ENCODE assay signal across 37 cellular contexts in genomic region chr17:59129814-59130213, GRCh38. TPM values are rescaled to one million over a fixed set of nuclear protein-coding genes. Genes with fewer than 3 reads are reported as not detected.
A peak's percentile ranks its signal among the peaks of the same experiment; 100 is the strongest.
DNase-seq lines count a peak whose midpoint lies in the region; ATAC-seq, FAIRE-seq and TF ChIP-seq lines count a peak whose summit lies in the region.
"Had no signal": no experiment of that assay in that cellular context is flagged by ENCODE, and none has a peak within 500 bp of the region (broad histone marks: within the 10 kb centered on the region; RNA-seq: fewer than 3 reads in every experiment).

No MANE protein-coding gene starts in this region.

- H3K27ac Mint-ChIP-seq in dendritic cell treated with granulocyte-macrophage colony-stimulating factor and Interleukin-4, amounts not matched to agents 40 ng/mL and 50 ng/mL, for 4 days = peak overlapping the region; percentile 40
- H3K27ac Mint-ChIP-seq: B cell; CD4-positive, alpha-beta T cell; CD4-positive, CD25-positive, alpha-beta regulatory T cell; CD8-positive, alpha-beta T cell had no signal

- TF ChIP-seq CTCF in HepG2 (CRISPR knock-in tag; IDR thresholded peaks at IDR 0.05) (no peak), right lobe of liver (IDR thresholded peaks at IDR 0.05) (no peak), HEK293 (tag by site-specific recombination; IDR thresholded peaks at IDR 0.05) (no peak), K562 (IDR thresholded peaks at IDR 0.05 in 2 of 3, conservative IDR thresholded peaks at IDR 0.05 in 1 of 3; ENCODE audit: insufficient read depth in 2 of 3, low read depth in 1 of 3, low read length in 3 of 3) (no peak)

- H3K79me2 ChIP-seq in HepG2 (ENCODE audit: insufficient read depth, low read length) (peaks cover 29% of the 10 kb centered on the region), K562 (ENCODE audit: control insufficient read depth, insufficient read depth, low read length) (peaks cover 48% of the 10 kb centered on the region)

- H3K27ac ChIP-seq in HepG2 (ENCODE audit: extremely low read length, insufficient read depth, low read length) (no peak overlapping the region), right lobe of liver (no peak overlapping the region), HEK293 (ENCODE audit: extremely low read depth, low read depth, low read length) (no peak overlapping the region), K562 (ENCODE audit: extremely low read depth, low read depth, low read length) (no peak overlapping the region)
- H3K27ac ChIP-seq: 22Rv1; A549; BLaER1; BLaER1 treated with 17β-estradiol and CSF1 and Interleukin-3, amounts not matched to agents 10 nM and 100 nM; C4-2B had no signal

- no peak for FAIRE-seq in HepG2 (lab: Jason Lieb, UNC)
- no peak for FAIRE-seq in K562 (lab: Jason Lieb, UNC)
- FAIRE-seq: A204.1, A549, D721Med had no signal

- POLR2A ChIA-PET in HepG2 (lab: Yijun Ruan, JAX) = no interaction called here
- POLR2A ChIA-PET in HEK293 (lab: Yijun Ruan, JAX) = interaction anchor here (1.1 kb wide), 1 partner anchor 21 kb away, joined by 3 read pairs; no protein-coding TSS in a partner anchor
- POLR2A ChIA-PET in K562 (lab: Yijun Ruan, JAX) = no interaction called here

- H3K4me2 ChIP-seq in HepG2 (ENCODE audit: low read depth, low read length) (no peak overlapping the region), K562 (ENCODE audit: insufficient read depth, low read length) (no peak overlapping the region)
- H3K4me2 ChIP-seq: A549; BLaER1; BLaER1 treated with 17β-estradiol and CSF1 and Interleukin-3, amounts not matched to agents 10 nM and 100 nM had no signal

- WGBS in HepG2 (ENCODE audit: low lambda C conversion rate) = over 99% methylated on average over 2 of the region's 2 CpGs
- 41% methylated on average over 2 of the region's 2 CpGs for WGBS in right lobe of liver (ENCODE audit: insufficient coverage, low coverage, low lambda C conversion rate, missing lambda C conversion rate)
- WGBS in K562 (ENCODE audit: insufficient coverage, low coverage, missing lambda C conversion rate) = 0% methylated on average over 1 of the region's 2 CpGs

- no peaks in the 10 kb centered on the region for H3K9me3 ChIP-seq in HepG2 (ENCODE audit: low read length)
- H3K9me3 ChIP-seq in right lobe of liver = no peaks in the 10 kb centered on the region
- H3K9me3 ChIP-seq in HEK293 (ENCODE audit: control insufficient read depth, insufficient read depth, low read depth, low read length) = no peaks in the 10 kb centered on the region
- 0 out of 2 replicates have a peak, but pooled peaks cover 1% of the 10 kb centered on the region for H3K9me3 ChIP-seq in K562 (replicated peaks; ENCODE audit: control insufficient read depth, insufficient read depth, low read depth, low read length)
- H3K9me3 ChIP-seq: A549; BE2C; BLaER1; BLaER1 treated with 17β-estradiol and CSF1 and Interleukin-3, amounts not matched to agents 10 nM and 100 nM; Caco-2 had no signal

- H3K9me1 ChIP-seq in K562 (ENCODE audit: control insufficient read depth, insufficient read depth, low read length) = no peaks in the 10 kb centered on the region

- no peak for TF ChIP-seq EP300 in HepG2 (IDR thresholded peaks at IDR 0.05; ENCODE audit: low read depth in 2 of 2, low read length in 2 of 2)
- no peak for TF ChIP-seq EP300 in HepG2 (CRISPR knock-in tag; IDR thresholded peaks at IDR 0.05; ENCODE audit: borderline replicate concordance)
- TF ChIP-seq EP300 in K562 (IDR thresholded peaks at IDR 0.05; ENCODE audit: low read length) = no peak

- in situ Hi-C loops in HepG2 (cut with HindIII; ENCODE audit: extremely low pct_ligation_motif_present, low pct_unique_long_range_greater_than_20kb) (no loop called here), K562 (cut with MboI) (no loop called here)

- no peaks in the 10 kb centered on the region for H3K4me1 Mint-ChIP-seq in dendritic cell treated with granulocyte-macrophage colony-stimulating factor and Interleukin-4, amounts not matched to agents 40 ng/mL and 50 ng/mL, for 4 days (ENCODE audit: low read depth)
- H3K4me1 Mint-ChIP-seq: CD14-positive monocyte had no signal

- H3K27me3 ChIP-seq in HepG2 (ENCODE audit: control insufficient read depth in 1 of 2, insufficient read depth in 2 of 2, low read length in 2 of 2) (no peaks in the 10 kb centered on the region), right lobe of liver (no peaks in the 10 kb centered on the region), K562 (ENCODE audit: control insufficient read depth in 2 of 2, insufficient read depth in 2 of 2, low read length in 2 of 2) (no peaks in the 10 kb centered on the region)
- H3K27me3 ChIP-seq: BE2C; BLaER1; BLaER1 treated with 17β-estradiol and CSF1 and Interleukin-3, amounts not matched to agents 10 nM and 100 nM had no signal

- DNase-seq in HepG2 (ENCODE audit: low spot score) = no peak
- no peak for DNase-seq in right lobe of liver
- DNase-seq in K562 (ENCODE audit: extremely low read depth in 1 of 4, low spot score in 3 of 4) = no peak
- DNase-seq in stimulated activated CD4-positive, alpha-beta T cell treated with anti-CD3 and anti-CD28 coated beads, Interleukin-12 subunit alpha, Interleukin-12 subunit beta, amount 100 ng/mL, for 4 hours = no peak
- no peak for DNase-seq in DMS 273 (lab: John Stamatoyannopoulos, UW; ENCODE audit: unreplicated experiment)
- DNase-seq: 8988T; ACHN; AML-193; BE2C; C1 segment of cervical spinal cord; Caco-2; Calu3; CD4-positive, alpha-beta memory T cell; CD4-positive, alpha-beta T cell; CD4-positive, CD25-positive, alpha-beta regulatory T cell; CD8-positive, alpha-beta memory T cell; CD8-positive, alpha-beta T cell; COR-L47; DMS 273 treated with DMSO at 0.1 percent for 48 hours; DMS153; DMS53; DMS79; DMS79 treated with DMSO at 0.1 percent for 48 hours; DND-41; EL had no signal

- ATAC-seq in HepG2 = no peak
- no peak for ATAC-seq in right lobe of liver
- ATAC-seq in K562 = no peak
- ATAC-seq in HG02840 (IDR thresholded peaks at IDR 0.05; ENCODE audit: low FRiP score, unreplicated experiment) = no peak
- ATAC-seq: A549; CD8-positive, alpha-beta T cell had no signal

- intact Hi-C loops in HepG2 (cut with micrococcal nuclease; ENCODE audit: unreplicated experiment) (no loop called here), right lobe of liver (cut with DNase I) (no loop called here), K562 (cut with micrococcal nuclease) (no loop called here)
- intact Hi-C loops in dendritic cell treated with granulocyte-macrophage colony-stimulating factor and Interleukin-4, amounts not matched to agents 40 ng/mL and 50 ng/mL, for 4 days (cut with micrococcal nuclease) = no loop called here

- H2AFZ ChIP-seq in HepG2 (ENCODE audit: low read length) (no peak overlapping the region), K562 (ENCODE audit: low read depth, low read length) (no peak overlapping the region)

- peaks cover 23% of the 10 kb centered on the region for H3K36me3 Mint-ChIP-seq in dendritic cell treated with granulocyte-macrophage colony-stimulating factor and Interleukin-4, amounts not matched to agents 40 ng/mL and 50 ng/mL, for 4 days (ENCODE audit: low read depth)

- H3K4me3 Mint-ChIP-seq in dendritic cell treated with granulocyte-macrophage colony-stimulating factor and Interleukin-4, amounts not matched to agents 40 ng/mL and 50 ng/mL, for 4 days = no peak overlapping the region
- H3K4me3 Mint-ChIP-seq: B cell; CD14-positive monocyte; CD4-positive, alpha-beta memory T cell; CD4-positive, alpha-beta T cell; CD4-positive, CD25-positive, alpha-beta regulatory T cell; CD8-positive, alpha-beta memory T cell; CD8-positive, alpha-beta T cell had no signal

- H3K36me3 ChIP-seq in HepG2 (replicated peaks in 1 of 2; ENCODE audit: control insufficient read depth in 1 of 2, insufficient read depth in 2 of 2, low read length in 2 of 2) = peaks cover 4 to 34% of the 10 kb centered on the region in 2 experiments; a peak in 4 of 5 replicates
- no peaks in the 10 kb centered on the region for H3K36me3 ChIP-seq in right lobe of liver
- H3K36me3 ChIP-seq in HEK293 (ENCODE audit: control insufficient read depth in 2 of 2, insufficient read depth in 1 of 2, low read length in 2 of 2) = peaks cover 31 to 52% of the 10 kb centered on the region in 2 experiments
- peaks cover 37% of the 10 kb centered on the region; the same call in 2 of the 3 replicates for H3K36me3 ChIP-seq in K562 (ENCODE audit: control insufficient read depth, insufficient read depth, low read length)

- TF ChIP-seq RAD21 in HepG2 (CRISPR knock-in tag; IDR thresholded peaks at IDR 0.05) (no peak), K562 (CRISPR knock-in tag; conservative IDR thresholded peaks at IDR 0.05 in 1 of 2, IDR thresholded peaks at IDR 0.05 in 1 of 2) (no peak)

- H3K4me1 ChIP-seq in HepG2 (ENCODE audit: insufficient read depth, low read length) (no peaks in the 10 kb centered on the region), right lobe of liver (no peaks in the 10 kb centered on the region), HEK293 (ENCODE audit: control insufficient read depth, insufficient read depth, low read length) (no peaks in the 10 kb centered on the region), K562 (replicated peaks in 1 of 2; ENCODE audit: control insufficient read depth in 2 of 2, insufficient read depth in 2 of 2, low read length in 2 of 2) (no peaks in the 10 kb centered on the region)
- H3K4me1 ChIP-seq: A549; BLaER1; BLaER1 treated with 17β-estradiol and CSF1 and Interleukin-3, amounts not matched to agents 10 nM and 100 nM; Caco-2 had no signal

- CTCF ChIA-PET in HepG2 (lab: Yijun Ruan, JAX; ENCODE audit: low intra/inter-chr PET ratio, low total read pairs) = interaction anchor here (0.6 kb wide), 1 partner anchor 17 kb away, joined by 3 read pairs; no protein-coding TSS in a partner anchor
- CTCF ChIA-PET in HEK293 (lab: Yijun Ruan, JAX) = no interaction called here
- CTCF ChIA-PET in K562 (lab: Yijun Ruan, JAX; ENCODE audit: low intra/inter-chr PET ratio) = no interaction called here

- no peaks in the 10 kb centered on the region for H3K27me3 Mint-ChIP-seq in dendritic cell treated with granulocyte-macrophage colony-stimulating factor and Interleukin-4, amounts not matched to agents 40 ng/mL and 50 ng/mL, for 4 days
- H3K27me3 Mint-ChIP-seq: B cell; CD4-positive, alpha-beta memory T cell; CD4-positive, alpha-beta T cell; CD4-positive, CD25-positive, alpha-beta regulatory T cell had no signal

- no peak for TF ChIP-seq POLR2A in HepG2 (IDR thresholded peaks at IDR 0.05; ENCODE audit: insufficient read depth in 1 of 2, low read depth in 2 of 2, low read length in 2 of 2)
- no peak for TF ChIP-seq POLR2A in right lobe of liver (IDR thresholded peaks at IDR 0.05)
- TF ChIP-seq POLR2A in K562 (conservative IDR thresholded peaks at IDR 0.05) = no peak

- H4K20me1 ChIP-seq in HepG2 (ENCODE audit: insufficient read depth, low read length) (no peaks in the 10 kb centered on the region), K562 (replicated peaks; ENCODE audit: control insufficient read depth, insufficient read depth, low read length) (no peaks in the 10 kb centered on the region)

- H3K4me3 ChIP-seq in HepG2 (replicated peaks in 1 of 3; ENCODE audit: insufficient read depth in 1 of 3, low read depth in 2 of 3, low read length in 3 of 3) = no peak overlapping the region
- H3K4me3 ChIP-seq in right lobe of liver = no peak overlapping the region
- no peak overlapping the region for H3K4me3 ChIP-seq in HEK293 (ENCODE audit: low read depth, low read length)
- H3K4me3 ChIP-seq in K562 = no peak overlapping the region
- H3K4me3 ChIP-seq: A549; BLaER1; BLaER1 treated with 17β-estradiol and CSF1 and Interleukin-3, amounts not matched to agents 10 nM and 100 nM had no signal

- BruUV-seq in HepG2 (replicated peaks; lab: Mats Ljungman, UMichigan) = no TSS peak
- no TSS peak for BruUV-seq in K562 (replicated peaks; lab: Mats Ljungman, UMichigan)

- no peak overlapping the region for H3K9ac ChIP-seq in HepG2 (ENCODE audit: insufficient read depth, low read depth, low read length)
- H3K9ac ChIP-seq in K562 (ENCODE audit: insufficient read depth in 1 of 2, low read depth in 2 of 2, low read length in 2 of 2) = no peak overlapping the region
- H3K9ac ChIP-seq: BLaER1; BLaER1 treated with 17β-estradiol and CSF1 and Interleukin-3, amounts not matched to agents 10 nM and 100 nM had no signal

- no peaks in the 10 kb centered on the region for H3K9me3 Mint-ChIP-seq in dendritic cell treated with granulocyte-macrophage colony-stimulating factor and Interleukin-4, amounts not matched to agents 40 ng/mL and 50 ng/mL, for 4 days
- H3K9me3 Mint-ChIP-seq: CD14-positive monocyte; CD4-positive, alpha-beta memory T cell; CD4-positive, alpha-beta T cell; CD4-positive, CD25-positive, alpha-beta regulatory T cell; CD8-positive, alpha-beta memory T cell; CD8-positive, alpha-beta T cell had no signal

RNA-seq across cellular contexts. Expression of gene TRIM37, which starts 23.1 kb away (rescaled TPM):
- total RNA-seq in HepG2 (2016; rRNA removed; fragmentation: Illumina TruSeq; extraction: Trizol) = 39.1 and 48.1 TPM in 2 replicates
- 12.1 and 14.0 TPM in 2 replicates for total RNA-seq in HepG2 (2016; cell fraction: cytosol; rRNA removed; fragmentation: Illumina TruSeq; extraction: Trizol; ENCODE audit: low read depth)
- total RNA-seq in HepG2 (2016; cell fraction: insoluble cytoplasmic fraction; rRNA removed; fragmentation: Illumina TruSeq; extraction: Trizol) = 39.2 and 51.8 TPM in 2 replicates
- total RNA-seq in HepG2 (2016; cell fraction: membrane; rRNA removed; fragmentation: Illumina TruSeq; extraction: Trizol) = 27.1 and 27.4 TPM in 2 replicates
- total RNA-seq in HepG2 (2016; cell fraction: nucleus; rRNA removed; fragmentation: Illumina TruSeq; extraction: Trizol) = 30.4 and 38.6 TPM in 2 replicates
- polyA plus RNA-seq in HepG2 (2011; rRNA removed) = 10.1 and 12.4 TPM in 2 replicates
- 5.2 and 7.4 TPM in 2 replicates for polyA plus RNA-seq in HepG2 (2011; cell fraction: cytosol; rRNA removed)
- polyA plus RNA-seq in HepG2 (2011; cell fraction: nucleus; rRNA removed) = 7.8 and 8.1 TPM in 2 replicates
- 10.9 and 11.7 TPM in 2 replicates for polyA plus RNA-seq in HepG2 (2012)
- 3.1 and 3.7 TPM in 2 replicates for polyA plus RNA-seq in HepG2 (2016; cell fraction: cytosol; fragmentation: Illumina TruSeq; extraction: Trizol; ENCODE audit: low read depth)
- polyA plus RNA-seq in HepG2 (2016; cell fraction: insoluble cytoplasmic fraction; fragmentation: Illumina TruSeq; extraction: Trizol; ENCODE audit: low read depth) = 32.9 and 34.8 TPM in 2 replicates
- polyA plus RNA-seq in HepG2 (2016; cell fraction: membrane; fragmentation: Illumina TruSeq; extraction: Trizol; ENCODE audit: low read depth) = 10.8 and 11.4 TPM in 2 replicates
- polyA plus RNA-seq in HepG2 (2016; cell fraction: nucleus; fragmentation: Illumina TruSeq; extraction: Trizol; ENCODE audit: insufficient read depth, low read depth) = 30.6 and 31.5 TPM in 2 replicates
- 42.6 and 98.7 TPM in 2 replicates for polyA minus RNA-seq in HepG2 (2011; rRNA and poly(A)+ RNA removed; ENCODE audit: low replicate concordance)
- polyA minus RNA-seq in HepG2 (2011; cell fraction: cytosol; rRNA and poly(A)+ RNA removed) = 9.7 and 11.4 TPM in 2 replicates
- polyA minus RNA-seq in HepG2 (2011; cell fraction: nucleus; rRNA and poly(A)+ RNA removed) = 44.3 and 55.3 TPM in 2 replicates
- total RNA-seq in right lobe of liver = 10 to 100 TPM in 1 of 6 experiments, 1 to 10 TPM in 5; 7.2 to 11.0 (median 9.0) TPM
- 83.1 and 102 TPM in 2 replicates for total RNA-seq in K562 (2011; cell fraction: chromatin; rRNA removed; ENCODE audit: low replicate concordance)
- total RNA-seq in K562 (2011; cell fraction: nucleolus; rRNA removed) = 31.0 and 48.2 TPM in 2 replicates
- 47.7 and 71.5 TPM in 2 replicates for total RNA-seq in K562 (2011; cell fraction: nucleoplasm; rRNA removed)
- total RNA-seq in K562 (2014; rRNA removed) = 19.7 and 20.4 TPM in 2 replicates
- total RNA-seq in K562 (2014; rRNA removed; fragmentation: Illumina TruSeq; extraction: Trizol) = 30.3 and 31.3 TPM in 2 replicates
- total RNA-seq in K562 (2015; rRNA removed; fragmentation: Illumina TruSeq; extraction: Trizol) = 28.4 and 31.4 TPM in 2 replicates
- total RNA-seq in K562 (2021) = 22.3 and 25.0 TPM in 2 replicates
- polyA plus RNA-seq in K562 (2011; rRNA removed) = 28.0 and 30.3 TPM in 2 replicates
- 7.3 and 11.6 TPM in 2 replicates for polyA plus RNA-seq in K562 (2011; cell fraction: cytosol; rRNA removed)
- 18.4 and 21.2 TPM in 2 replicates for polyA plus RNA-seq in K562 (2011; cell fraction: nucleus; rRNA removed)
- polyA plus RNA-seq in K562 (2012) = 14.2 and 21.0 TPM in 2 replicates
- polyA plus RNA-seq in K562 (2014; fragmentation: Illumina TruSeq; extraction: Trizol) = 18.4 and 23.8 TPM in 2 replicates
- polyA plus RNA-seq in K562 (2014; fragmentation: Nextera tagmentation; extraction: Ambion mirVana) = 1 to 10 TPM; 4.5 to 8.6 TPM
- 15.7 and 18.2 TPM in 2 replicates for polyA plus RNA-seq in K562 (2014; rRNA removed)
- polyA minus RNA-seq in K562 (2011; rRNA and poly(A)+ RNA removed) = 57.4 and 60.9 TPM in 2 replicates
- 17.5 and 24.7 TPM in 2 replicates for polyA minus RNA-seq in K562 (2011; cell fraction: cytosol; rRNA and poly(A)+ RNA removed)
- 25.7 and 44.2 TPM in 2 replicates for polyA minus RNA-seq in K562 (2011; cell fraction: nucleus; rRNA and poly(A)+ RNA removed)

RNA-seq across cellular contexts. Expression of gene SKA2, which starts 25.2 kb away (rescaled TPM):
- total RNA-seq in HepG2 (2016; rRNA removed; fragmentation: Illumina TruSeq; extraction: Trizol) (91.8 and 148 TPM in 2 replicates), right lobe of liver (10 to 100 TPM; 12.2 to 23.1 (median 13.5) TPM), K562 (2014; rRNA removed) (101 and 156 TPM in 2 replicates), K562 (2014; rRNA removed; fragmentation: Illumina TruSeq; extraction: Trizol) (133 and 167 TPM in 2 replicates), K562 (2015; rRNA removed; fragmentation: Illumina TruSeq; extraction: Trizol) (151 and 159 TPM in 2 replicates), K562 (2021) (74.5 and 78.4 TPM in 2 replicates)
- total RNA-seq in HepG2 (2016; cell fraction: cytosol; rRNA removed; fragmentation: Illumina TruSeq; extraction: Trizol; ENCODE audit: low read depth) = 47.5 and 49.5 TPM in 2 replicates
- 89.8 and 139 TPM in 2 replicates for total RNA-seq in HepG2 (2016; cell fraction: insoluble cytoplasmic fraction; rRNA removed; fragmentation: Illumina TruSeq; extraction: Trizol)
- total RNA-seq in HepG2 (2016; cell fraction: membrane; rRNA removed; fragmentation: Illumina TruSeq; extraction: Trizol) = 81.2 and 89.4 TPM in 2 replicates
- total RNA-seq in HepG2 (2016; cell fraction: nucleus; rRNA removed; fragmentation: Illumina TruSeq; extraction: Trizol) = 28.6 and 29.7 TPM in 2 replicates
- polyA plus RNA-seq in HepG2 (2011; rRNA removed) (13.4 and 18.6 TPM in 2 replicates), K562 (2011; rRNA removed) (39.2 and 58.1 TPM in 2 replicates), K562 (2014; fragmentation: Illumina TruSeq; extraction: Trizol) (140 and 183 TPM in 2 replicates), K562 (2014; fragmentation: Nextera tagmentation; extraction: Ambion mirVana) (10 to 100 TPM; 93.5 to 96.9 TPM), K562 (2014; rRNA removed) (140 and 158 TPM in 2 replicates)
- 15.1 and 24.3 TPM in 2 replicates for polyA plus RNA-seq in HepG2 (2011; cell fraction: cytosol; rRNA removed)
- polyA plus RNA-seq in HepG2 (2011; cell fraction: nucleus; rRNA removed) = 2.0 and 33.2 TPM in 2 replicates
- 55.5 and 76.1 TPM in 2 replicates for polyA plus RNA-seq in HepG2 (2012)
- polyA plus RNA-seq in HepG2 (2016; cell fraction: cytosol; fragmentation: Illumina TruSeq; extraction: Trizol; ENCODE audit: low read depth) = 72.1 and 80.1 TPM in 2 replicates
- polyA plus RNA-seq in HepG2 (2016; cell fraction: insoluble cytoplasmic fraction; fragmentation: Illumina TruSeq; extraction: Trizol; ENCODE audit: low read depth) = 160 and 181 TPM in 2 replicates
- 88.8 and 95.8 TPM in 2 replicates for polyA plus RNA-seq in HepG2 (2016; cell fraction: membrane; fragmentation: Illumina TruSeq; extraction: Trizol; ENCODE audit: low read depth)
- polyA plus RNA-seq in HepG2 (2016; cell fraction: nucleus; fragmentation: Illumina TruSeq; extraction: Trizol; ENCODE audit: insufficient read depth, low read depth) = 57.5 and 58.6 TPM in 2 replicates
- 9.6 and 20.6 TPM in 2 replicates for polyA minus RNA-seq in HepG2 (2011; rRNA and poly(A)+ RNA removed; ENCODE audit: low replicate concordance)
- 12.0 and 15.6 TPM in 2 replicates for polyA minus RNA-seq in HepG2 (2011; cell fraction: cytosol; rRNA and poly(A)+ RNA removed)
- polyA minus RNA-seq in HepG2 (2011; cell fraction: nucleus; rRNA and poly(A)+ RNA removed) = 21.4 and 37.5 TPM in 2 replicates
- total RNA-seq in K562 (2011; cell fraction: chromatin; rRNA removed; ENCODE audit: low replicate concordance) = 12.0 and 35.9 TPM in 2 replicates
- 13.8 and 18.0 TPM in 2 replicates for total RNA-seq in K562 (2011; cell fraction: nucleolus; rRNA removed)
- total RNA-seq in K562 (2011; cell fraction: nucleoplasm; rRNA removed) = 27.6 and 40.7 TPM in 2 replicates
- polyA plus RNA-seq in K562 (2011; cell fraction: cytosol; rRNA removed) = 9.4 and 22.2 TPM in 2 replicates
- polyA plus RNA-seq in K562 (2011; cell fraction: nucleus; rRNA removed) = 6.1 and 9.9 TPM in 2 replicates
- 70.4 and 189 TPM in 2 replicates for polyA plus RNA-seq in K562 (2012)
- polyA minus RNA-seq in K562 (2011; rRNA and poly(A)+ RNA removed) = 51.4 and 53.3 TPM in 2 replicates
- polyA minus RNA-seq in K562 (2011; cell fraction: cytosol; rRNA and poly(A)+ RNA removed) = 16.7 and 24.4 TPM in 2 replicates
- polyA minus RNA-seq in K562 (2011; cell fraction: nucleus; rRNA and poly(A)+ RNA removed) = 13.9 and 18.7 TPM in 2 replicates

RNA-seq across cellular contexts. Expression of gene PRR11, which starts 25.7 kb away (rescaled TPM):
- 39.2 and 50.4 TPM in 2 replicates for total RNA-seq in HepG2 (2016; rRNA removed; fragmentation: Illumina TruSeq; extraction: Trizol)
- total RNA-seq in HepG2 (2016; cell fraction: cytosol; rRNA removed; fragmentation: Illumina TruSeq; extraction: Trizol; ENCODE audit: low read depth) = 8.1 and 9.8 TPM in 2 replicates
- total RNA-seq in HepG2 (2016; cell fraction: insoluble cytoplasmic fraction; rRNA removed; fragmentation: Illumina TruSeq; extraction: Trizol) = 36.7 and 48.3 TPM in 2 replicates
- total RNA-seq in HepG2 (2016; cell fraction: membrane; rRNA removed; fragmentation: Illumina TruSeq; extraction: Trizol) = 37.2 and 37.8 TPM in 2 replicates
- total RNA-seq in HepG2 (2016; cell fraction: nucleus; rRNA removed; fragmentation: Illumina TruSeq; extraction: Trizol) = 20.5 and 25.8 TPM in 2 replicates
- polyA plus RNA-seq in HepG2 (2011; rRNA removed) = 21.8 and 35.7 TPM in 2 replicates
- polyA plus RNA-seq in HepG2 (2011; cell fraction: cytosol; rRNA removed) = 24.4 and 31.4 TPM in 2 replicates
- 3.7 and 3.9 TPM in 2 replicates for polyA plus RNA-seq in HepG2 (2011; cell fraction: nucleus; rRNA removed)
- 11.8 and 35.0 TPM in 2 replicates for polyA plus RNA-seq in HepG2 (2012)
- 7.7 and 9.4 TPM in 2 replicates for polyA plus RNA-seq in HepG2 (2016; cell fraction: cytosol; fragmentation: Illumina TruSeq; extraction: Trizol; ENCODE audit: low read depth)
- 61.7 and 63.3 TPM in 2 replicates for polyA plus RNA-seq in HepG2 (2016; cell fraction: insoluble cytoplasmic fraction; fragmentation: Illumina TruSeq; extraction: Trizol; ENCODE audit: low read depth)
- polyA plus RNA-seq in HepG2 (2016; cell fraction: membrane; fragmentation: Illumina TruSeq; extraction: Trizol; ENCODE audit: low read depth) = 26.8 and 32.7 TPM in 2 replicates
- polyA plus RNA-seq in HepG2 (2016; cell fraction: nucleus; fragmentation: Illumina TruSeq; extraction: Trizol; ENCODE audit: insufficient read depth, low read depth) = 27.9 and 29.0 TPM in 2 replicates
- 34.0 and 79.7 TPM in 2 replicates for polyA minus RNA-seq in HepG2 (2011; rRNA and poly(A)+ RNA removed; ENCODE audit: low replicate concordance)
- polyA minus RNA-seq in HepG2 (2011; cell fraction: cytosol; rRNA and poly(A)+ RNA removed) = 27.9 and 32.0 TPM in 2 replicates
- 12.3 and 23.4 TPM in 2 replicates for polyA minus RNA-seq in HepG2 (2011; cell fraction: nucleus; rRNA and poly(A)+ RNA removed)
- total RNA-seq in right lobe of liver = 1 to 10 TPM in 1 of 6 experiments, under 1 TPM in 5; 0.49 to 1.9 (median 0.54) TPM
- total RNA-seq in K562 (2011; cell fraction: chromatin; rRNA removed; ENCODE audit: low replicate concordance) = 18.4 and 33.2 TPM in 2 replicates
- 11.7 and 13.4 TPM in 2 replicates for total RNA-seq in K562 (2011; cell fraction: nucleolus; rRNA removed)
- 17.7 and 21.2 TPM in 2 replicates for total RNA-seq in K562 (2011; cell fraction: nucleoplasm; rRNA removed)
- total RNA-seq in K562 (2014; rRNA removed) = 13.3 and 15.4 TPM in 2 replicates
- total RNA-seq in K562 (2014; rRNA removed; fragmentation: Illumina TruSeq; extraction: Trizol) = 55.1 and 61.7 TPM in 2 replicates
- total RNA-seq in K562 (2015; rRNA removed; fragmentation: Illumina TruSeq; extraction: Trizol) = 45.0 and 50.3 TPM in 2 replicates
- 41.5 and 46.4 TPM in 2 replicates for total RNA-seq in K562 (2021)
- 61.2 and 72.4 TPM in 2 replicates for polyA plus RNA-seq in K562 (2011; rRNA removed)
- polyA plus RNA-seq in K562 (2011; cell fraction: cytosol; rRNA removed) = 30.0 and 47.7 TPM in 2 replicates
- polyA plus RNA-seq in K562 (2011; cell fraction: nucleus; rRNA removed) = 7.0 and 7.7 TPM in 2 replicates
- 38.8 and 66.0 TPM in 2 replicates for polyA plus RNA-seq in K562 (2012)
- polyA plus RNA-seq in K562 (2014; fragmentation: Illumina TruSeq; extraction: Trizol) = 68.6 and 75.2 TPM in 2 replicates
- polyA plus RNA-seq in K562 (2014; fragmentation: Nextera tagmentation; extraction: Ambion mirVana) = 10 to 100 TPM; 28.8 to 34.7 TPM
- 32.7 and 44.3 TPM in 2 replicates for polyA plus RNA-seq in K562 (2014; rRNA removed)
- polyA minus RNA-seq in K562 (2011; rRNA and poly(A)+ RNA removed) = 75.4 and 80.7 TPM in 2 replicates
- polyA minus RNA-seq in K562 (2011; cell fraction: cytosol; rRNA and poly(A)+ RNA removed) = 30.8 and 35.4 TPM in 2 replicates
- polyA minus RNA-seq in K562 (2011; cell fraction: nucleus; rRNA and poly(A)+ RNA removed) = 5.0 and 11.6 TPM in 2 replicates

Comparison
In these comparisons a context has a peak if more than half of its experiments do, and no peak if none do; other contexts are left out.
1. Of the 241 proteins assayed by ChIP-seq in both HepG2 and K562: peak only in HepG2: HNRNPK and PCBP2; only in K562: ZNF512; in both: none; in neither: 238.